Comparison of ENCODE assay signal across 11 cellular contexts in genomic region chr5:14996997-14997396, GRCh38.
DNase-seq lines count a peak whose midpoint lies in the region; ATAC-seq, FAIRE-seq and TF ChIP-seq lines count a peak whose summit lies in the region.
"Had no signal": no experiment of that assay in that cellular context is flagged by ENCODE, and none has a peak within 500 bp of the region (broad histone marks: within the 10 kb centered on the region; RNA-seq: fewer than 3 reads in every experiment).

No MANE protein-coding gene starts in this region.

- no peaks in the 10 kb centered on the region for H3K9me2 ChIP-seq in OCI-LY7 (ENCODE audit: insufficient read depth, low read length)

- H3K27me3 Mint-ChIP-seq in stimulated activated naive CD8-positive, alpha-beta T cell treated with anti-CD3 and anti-CD28 coated beads, Interleukin-15, amount 100 ng/mL, for 72 hours: no peaks in the 10 kb centered on the region

- H3K4me2 ChIP-seq in OCI-LY7 (ENCODE audit: low read length): no peak overlapping the region

- no peak for FAIRE-seq in urothelium cell line (lab: Jason Lieb, UNC)

- BruUV-seq in OCI-LY7 (replicated peaks; lab: Mats Ljungman, UMichigan): no TSS peak

- intact Hi-C loops in OCI-LY7 (cut with micrococcal nuclease; ENCODE audit: unreplicated experiment): no loop called here

- H3K4me3 Mint-ChIP-seq in stimulated activated naive CD8-positive, alpha-beta T cell treated with anti-CD3 and anti-CD28 coated beads, Interleukin-15, amount 100 ng/mL, for 72 hours: no peak overlapping the region
- H3K4me3 Mint-ChIP-seq: activated naive CD8-positive, alpha-beta T cell treated with anti-CD3 and anti-CD28 coated beads, Interleukin-2, amount 10 ng/mL, durations not matched to agents 7 days and 5 days had no signal

- no peaks in the 10 kb centered on the region for H3K79me2 ChIP-seq in OCI-LY7 (ENCODE audit: insufficient read depth, low read depth, low read length)

- POLR2A ChIA-PET in OCI-LY7 (lab: Charles Lee): interaction anchor here (0.7 kb wide), 2 partner anchors 107 to 126 kb away, joined by 3 read pairs; no protein-coding TSS in a partner anchor

- no peak for TF ChIP-seq CTCF in OCI-LY7 (conservative IDR thresholded peaks at IDR 0.05; ENCODE audit: low read length)

- peaks cover 34% of the 10 kb centered on the region for H3K4me1 Mint-ChIP-seq in stimulated activated naive CD8-positive, alpha-beta T cell treated with anti-CD3 and anti-CD28 coated beads, Interleukin-15, amount 100 ng/mL, for 72 hours

- DNase-seq in OCI-LY7 (ENCODE audit: low spot score) (peak; percentile 45), urothelium cell line (ENCODE audit: low spot score) (no peak), activated gamma-delta T cell treated with Interleukin-2 at 50 U/mL for 16 hours (no peak), SW 1271 (lab: John Stamatoyannopoulos, UW) (no peak)
- DNase-seq in stimulated activated naive CD8-positive, alpha-beta T cell treated with anti-CD3 and anti-CD28 coated beads, Interleukin-15, amount 100 ng/mL, for 72 hours: no peak
- DNase-seq: activated naive CD8-positive, alpha-beta T cell treated with anti-CD3 and anti-CD28 coated beads, Interleukin-2, amount 10 ng/mL, durations not matched to agents 7 days and 5 days; effector memory CD4-positive, alpha-beta T cell had no signal

- H3K9me3 ChIP-seq in OCI-LY7 (ENCODE audit: low read length): no peaks in the 10 kb centered on the region

- no peaks in the 10 kb centered on the region for H3K36me3 ChIP-seq in OCI-LY7 (ENCODE audit: insufficient read depth, low read length)

- no peaks in the 10 kb centered on the region for H4K20me1 ChIP-seq in OCI-LY7 (ENCODE audit: insufficient read depth, low read length)

- peaks cover 7 to 12% of the 10 kb centered on the region in 2 donors for H3K9me3 Mint-ChIP-seq in stimulated activated naive CD8-positive, alpha-beta T cell treated with anti-CD3 and anti-CD28 coated beads, Interleukin-15, amount 100 ng/mL, for 72 hours

- H3K4me1 ChIP-seq in OCI-LY7 (ENCODE audit: insufficient read depth, low read length, poor library complexity, severe bottlenecking): peaks cover 6% of the 10 kb centered on the region

- CTCF ChIA-PET in OCI-LY7 (lab: Charles Lee; ENCODE audit: unreplicated experiment): no interaction called here

- no peak overlapping the region for H3K27ac ChIP-seq in OCI-LY7 (ENCODE audit: low read depth, low read length, poor library complexity, severe bottlenecking)

- H2AFZ ChIP-seq in OCI-LY7 (ENCODE audit: low read length): no peak overlapping the region

- no peak overlapping the region for H3K27ac Mint-ChIP-seq in stimulated activated naive CD8-positive, alpha-beta T cell treated with anti-CD3 and anti-CD28 coated beads, Interleukin-15, amount 100 ng/mL, for 72 hours
- H3K27ac Mint-ChIP-seq: activated naive CD8-positive, alpha-beta T cell treated with anti-CD3 and anti-CD28 coated beads, Interleukin-2, amount 10 ng/mL, durations not matched to agents 7 days and 5 days had no signal

- H3K4me3 ChIP-seq in OCI-LY7 (ENCODE audit: low read depth, low read length, poor library complexity, severe bottlenecking): no peak overlapping the region

- ATAC-seq in GM18511 (IDR thresholded peaks at IDR 0.05; ENCODE audit: unreplicated experiment): peak; percentile 91
- ATAC-seq in GM21423 (IDR thresholded peaks at IDR 0.05; ENCODE audit: unreplicated experiment): peak; percentile 81
- peak; percentile 70 for ATAC-seq in HG03095 (IDR thresholded peaks at IDR 0.05; ENCODE audit: unreplicated experiment)
- no peak for ATAC-seq in stimulated activated naive CD8-positive, alpha-beta T cell treated with anti-CD3 and anti-CD28 coated beads, Interleukin-15, amount 100 ng/mL, for 72 hours
- ATAC-seq: Panc1 had no signal
